Comparison of ENCODE assay signal across 8 cellular contexts in the genomic region with DNA sequence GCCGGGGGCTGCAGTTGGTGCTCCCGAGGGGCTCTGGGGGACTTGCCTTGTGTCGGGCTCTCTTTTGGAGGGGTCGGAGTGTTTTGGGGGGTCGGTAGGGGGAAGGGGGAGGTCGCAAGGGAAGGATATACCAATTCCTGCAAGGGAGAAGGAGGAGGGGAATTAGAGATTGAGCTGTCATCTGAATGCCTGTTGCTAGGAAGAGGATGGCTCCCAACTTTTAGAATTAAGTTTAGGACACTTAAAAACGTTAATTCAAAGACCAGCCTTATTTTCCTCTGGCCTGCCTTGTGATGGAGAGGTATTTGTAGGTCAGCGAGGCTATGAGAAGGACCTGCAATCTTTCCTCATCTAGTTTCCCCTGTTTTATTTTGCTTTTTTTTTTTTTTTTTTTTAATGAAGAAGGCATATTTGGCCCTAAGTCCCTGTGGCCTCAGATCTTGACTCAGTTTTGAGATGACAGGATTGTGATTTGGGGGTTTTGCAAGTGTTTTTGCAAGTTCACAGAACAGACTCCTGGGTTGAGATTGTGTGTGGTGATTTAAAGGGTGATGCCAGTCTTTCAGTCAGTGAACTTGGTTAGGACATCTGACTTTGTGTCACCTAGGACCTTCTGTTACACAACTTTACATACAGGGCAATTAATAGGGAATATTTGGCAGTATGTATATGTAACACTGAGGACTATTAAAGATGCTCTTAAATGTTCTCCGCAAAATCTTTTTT. TPM values are rescaled to one million over a fixed set of nuclear protein-coding genes. Genes with fewer than 3 reads are reported as not detected.
DNase-seq lines count a peak whose midpoint lies in the region; ATAC-seq and TF ChIP-seq lines count a peak whose summit lies in the region.

No MANE protein-coding gene starts in this region.

- H3K27me3 Mint-ChIP-seq in activated CD8-positive, alpha-beta T cell treated with anti-CD3 and anti-CD28 coated beads, Interleukin-2, amount 10 ng/mL, durations not matched to agents 7 days and 5 days (ENCODE audit: low read depth) = peaks cover 11% of the 10 kb centered on the region

- no peaks in the 10 kb centered on the region for H3K9me3 Mint-ChIP-seq in activated CD8-positive, alpha-beta T cell treated with anti-CD3 and anti-CD28 coated beads, Interleukin-2, amount 10 ng/mL, durations not matched to agents 7 days and 5 days (ENCODE audit: insufficient read depth)

- H3K36me3 ChIP-seq in right atrium auricular region = no peaks in the 10 kb centered on the region

- H3K36me3 Mint-ChIP-seq in activated CD8-positive, alpha-beta T cell treated with anti-CD3 and anti-CD28 coated beads, Interleukin-2, amount 10 ng/mL, durations not matched to agents 7 days and 5 days (ENCODE audit: low read depth) = peaks cover 28% of the 10 kb centered on the region

- no peaks in the 10 kb centered on the region for H3K9me3 ChIP-seq in right atrium auricular region

- POLR2A ChIA-PET in activated CD8-positive, alpha-beta T cell treated with anti-CD3 and anti-CD28 coated beads, Interleukin-2, amount 10 ng/mL, durations not matched to agents 7 days and 5 days (lab: Charles Lee) = interaction anchor here (1.0 kb wide), 1 partner anchor 43 kb away, joined by 6 read pairs; no protein-coding TSS in a partner anchor

- no peaks in the 10 kb centered on the region for H3K27me3 ChIP-seq in right atrium auricular region

- DNase-seq in Right ventricle myocardium superior (no peak), Right ventricle myocardium inferior (ENCODE audit: missing footprints) (no peak), right atrium auricular region (ENCODE audit: low spot score) (no peak), skeletal muscle cell (ENCODE audit: low read depth) (no peak), COR-L47 (lab: John Stamatoyannopoulos, UW) (no peak)
- no peak for DNase-seq in activated CD8-positive, alpha-beta T cell treated with anti-CD3 and anti-CD28 coated beads, Interleukin-2, amount 10 ng/mL, durations not matched to agents 7 days and 5 days

- H3K4me1 Mint-ChIP-seq in activated CD8-positive, alpha-beta T cell treated with anti-CD3 and anti-CD28 coated beads, Interleukin-2, amount 10 ng/mL, durations not matched to agents 7 days and 5 days (ENCODE audit: low read depth) = peaks cover 37% of the 10 kb centered on the region

- no peak for TF ChIP-seq CTCF in right atrium auricular region (IDR thresholded peaks at IDR 0.05)

- intact Hi-C loops in Right ventricle myocardium superior (cut with DNase I) = loop anchor here (5.0 kb wide), 1 partner anchor 81 kb away; the partner anchor contains the start of gene FZD4
- intact Hi-C loops in Right ventricle myocardium inferior (cut with DNase I) = loop anchor here (5.0 kb wide), 1 partner anchor 61 kb away; no protein-coding TSS in a partner anchor

- H3K27ac ChIP-seq in right atrium auricular region = peak overlapping the region; percentile 81 to 90

- H3K4me3 ChIP-seq in right atrium auricular region (peak overlapping the region; percentile 73 to 77), skeletal muscle cell (ENCODE audit: low read depth, low read length) (peak overlapping the region; percentile 93)

- peak overlapping the region; percentile 94 for H3K27ac Mint-ChIP-seq in activated CD8-positive, alpha-beta T cell treated with anti-CD3 and anti-CD28 coated beads, Interleukin-2, amount 10 ng/mL, durations not matched to agents 7 days and 5 days

- ATAC-seq in Right ventricle myocardium superior (ENCODE audit: poor library complexity) (peak; percentile 22), Right ventricle myocardium inferior (no peak), HG03280 (IDR thresholded peaks at IDR 0.05; ENCODE audit: unreplicated experiment) (no peak), HG02588 (IDR thresholded peaks at IDR 0.05; ENCODE audit: unreplicated experiment) (no peak)
- ATAC-seq in activated CD8-positive, alpha-beta T cell treated with anti-CD3 and anti-CD28 coated beads, Interleukin-2, amount 10 ng/mL, durations not matched to agents 7 days and 5 days = no peak

- H3K4me1 ChIP-seq in right atrium auricular region = peaks cover 0 to 35% of the 10 kb centered on the region in 2 donors

- peak overlapping the region; percentile 96 for H3K4me3 Mint-ChIP-seq in activated CD8-positive, alpha-beta T cell treated with anti-CD3 and anti-CD28 coated beads, Interleukin-2, amount 10 ng/mL, durations not matched to agents 7 days and 5 days

- CTCF ChIA-PET in activated CD8-positive, alpha-beta T cell treated with anti-CD3 and anti-CD28 coated beads, Interleukin-2, amount 10 ng/mL, durations not matched to agents 7 days and 5 days (lab: Charles Lee) = interaction anchor here (1.3 to 2.1 kb wide), 3 partner anchors 44 to 99 kb away, joined by 3 to 10 read pairs (median 9); no protein-coding TSS in a partner anchor

RNA-seq across cellular contexts. Expression of gene TMEM135, which starts 0.7 kb away (rescaled TPM):
- total RNA-seq in Right ventricle myocardium superior (17.2 TPM), Right ventricle myocardium inferior (18.1 TPM), right atrium auricular region (10 to 100 TPM; 12.2 to 13.0 TPM)
- total RNA-seq in activated CD8-positive, alpha-beta T cell treated with anti-CD3 and anti-CD28 coated beads, Interleukin-2, amount 10 ng/mL, durations not matched to agents 7 days and 5 days = 10 to 100 TPM; 37.2 to 39.8 TPM
